8 cellular contexts compared by ENCODE assay signal in the genomic region with DNA sequence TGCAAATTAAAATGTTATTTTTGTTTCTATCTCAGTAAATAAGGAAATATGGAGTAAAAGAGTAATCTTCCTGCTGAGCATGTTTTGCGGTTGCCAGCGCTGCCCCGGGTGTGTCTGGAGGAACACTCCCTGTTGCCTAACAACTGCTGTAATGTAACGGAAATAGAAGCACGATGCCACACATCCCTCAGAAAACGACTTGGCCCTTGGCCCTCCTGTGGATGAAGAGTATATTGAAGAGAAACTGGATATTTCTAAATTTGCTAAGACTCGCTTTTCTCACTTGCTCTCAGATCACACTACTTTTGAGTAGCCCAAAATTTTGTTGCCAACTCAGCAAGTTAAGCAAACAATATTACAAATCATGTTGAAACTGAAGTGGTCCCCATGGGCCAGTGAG. TPM values are rescaled to one million over a fixed set of nuclear protein-coding genes. Genes with fewer than 3 reads are reported as not detected.
DNase-seq lines count a peak whose midpoint lies in the region; ATAC-seq and TF ChIP-seq lines count a peak whose summit lies in the region.

No MANE protein-coding gene starts in this region.

- ATAC-seq in HG02623 (IDR thresholded peaks at IDR 0.05; ENCODE audit: unreplicated experiment) (peak; percentile 60), GM18511 (IDR thresholded peaks at IDR 0.05; ENCODE audit: unreplicated experiment) (no peak), GM21381 (IDR thresholded peaks at IDR 0.05; ENCODE audit: unreplicated experiment) (no peak)
- peak; percentile 92 for ATAC-seq in activated T-helper 17 cell treated with anti-CD3 and anti-CD28 coated beads, Interleukin-2, amount 50 U/mL, for 72 hours (replicated peaks)

- H3K27ac Mint-ChIP-seq in activated T-helper 17 cell treated with anti-CD3 and anti-CD28 coated beads, Interleukin-2, amount 50 U/mL, for 72 hours = peak overlapping the region; percentile 64

- peak overlapping the region; percentile 6 for H3K4me2 ChIP-seq in osteoblast (ENCODE audit: insufficient read depth, low read length)

- peaks cover 54% of the 10 kb centered on the region for H3K27me3 ChIP-seq in osteoblast (ENCODE audit: insufficient read depth, low read length)

- H3K27me3 Mint-ChIP-seq in activated T-helper 17 cell treated with anti-CD3 and anti-CD28 coated beads, Interleukin-2, amount 50 U/mL, for 72 hours = peaks cover 3% of the 10 kb centered on the region

- peaks cover 5% of the 10 kb centered on the region for H3K4me1 ChIP-seq in osteoblast (ENCODE audit: insufficient read depth, low read length)

- DNase-seq in NOMO-1 treated with DMSO at 0.1 percent for 48 hours (lab: John Stamatoyannopoulos, UW; ENCODE audit: unreplicated experiment) (peak; percentile 98), fibroblast of pulmonary artery (ENCODE audit: low read depth) (peak; percentile 94), osteoblast (ENCODE audit: insufficient read length, low spot score, missing footprints) (peak; percentile 89)

- no peaks in the 10 kb centered on the region for H3K79me2 ChIP-seq in osteoblast (ENCODE audit: insufficient read depth, low read length)

- no peak overlapping the region for H2AFZ ChIP-seq in osteoblast (ENCODE audit: low read length)

- H3K4me3 Mint-ChIP-seq in activated T-helper 17 cell treated with anti-CD3 and anti-CD28 coated beads, Interleukin-2, amount 50 U/mL, for 72 hours = peak overlapping the region; percentile 29

- peaks cover 11% of the 10 kb centered on the region for H3K4me1 Mint-ChIP-seq in activated T-helper 17 cell treated with anti-CD3 and anti-CD28 coated beads, Interleukin-2, amount 50 U/mL, for 72 hours

- H3K4me3 ChIP-seq in GM12875 (ENCODE audit: low read depth, low read length) (no peak overlapping the region), fibroblast of pulmonary artery (replicated peaks; ENCODE audit: low read depth, low read length) (no peak overlapping the region), osteoblast (ENCODE audit: insufficient read depth, low read length) (no peak overlapping the region)

- H3K36me3 Mint-ChIP-seq in activated T-helper 17 cell treated with anti-CD3 and anti-CD28 coated beads, Interleukin-2, amount 50 U/mL, for 72 hours (ENCODE audit: low read depth) = no peaks in the 10 kb centered on the region

- H3K27ac ChIP-seq in osteoblast (ENCODE audit: low read depth, low read length) = no peak overlapping the region

- H4K20me1 ChIP-seq in osteoblast (ENCODE audit: insufficient read depth, low read length) = no peaks in the 10 kb centered on the region

- no peaks in the 10 kb centered on the region for H3K36me3 ChIP-seq in osteoblast (ENCODE audit: insufficient read depth, low read length)

- no peaks in the 10 kb centered on the region for H3K9me3 ChIP-seq in osteoblast (ENCODE audit: low read depth, low read length)

- peaks cover 5% of the 10 kb centered on the region for H3K9me3 Mint-ChIP-seq in activated T-helper 17 cell treated with anti-CD3 and anti-CD28 coated beads, Interleukin-2, amount 50 U/mL, for 72 hours

- peak; percentile 30; the same call in 1 of the 2 replicates for TF ChIP-seq CTCF in GM12875 (IDR thresholded peaks at IDR 0.05; ENCODE audit: borderline replicate concordance, insufficient read depth, low read depth, low read length)
- peak; percentile 56 for TF ChIP-seq CTCF in fibroblast of pulmonary artery (IDR thresholded peaks at IDR 0.05; ENCODE audit: low read length, missing control alignments)
- peak; percentile 58 for TF ChIP-seq CTCF in osteoblast (IDR thresholded peaks at IDR 0.05; ENCODE audit: extremely low read depth, low read depth, low read length)

RNA-seq across cellular contexts. Expression of gene CX3CR1, which starts 18.9 kb away (rescaled TPM):
- under 1 TPM; 0.13 to 0.37 TPM for total RNA-seq in activated T-helper 17 cell treated with anti-CD3 and anti-CD28 coated beads, Interleukin-2, amount 50 U/mL, for 72 hours
- total RNA-seq in osteoblast = under 0.01 TPM in 2 replicates

Comparison
In these comparisons a context has a peak if more than half of its experiments do, and no peak if none do; other contexts are left out.
1. ATAC-seq: peak in HG02623 (single experiment) and activated T-helper 17 cell treated with anti-CD3 and anti-CD28 coated beads, Interleukin-2, amount 50 U/mL, for 72 hours (single experiment); none in GM18511 (single experiment) and GM21381 (single experiment).
2. Peak in every context shown above with its lines, with median percentiles within 50 percentile points of each other: CTCF ChIP-seq and DNase-seq.